19 cellular contexts compared by ENCODE assay signal in genomic region chr1:90970208-90970607, GRCh38.
"Had no signal": no experiment of that assay in that cellular context is flagged by ENCODE, and none has a peak within 500 bp of the region (broad histone marks: within the 10 kb centered on the region; RNA-seq: fewer than 3 reads in every experiment).

No MANE protein-coding gene starts in this region.

- H3K9me3 Mint-ChIP-seq: naive B cell; nephron; stimulated activated effector memory CD8-positive, alpha-beta T cell treated with anti-CD3 and anti-CD28 coated beads, Interleukin-12 subunit alpha, Interleukin-12 subunit beta, amount 100 ng/mL, for 72 hours; type B pancreatic cell had no signal

- H3K27me3 ChIP-seq: heart left ventricle, right lobe of liver, suprapubic skin, thyroid gland had no signal

- H2AFZ ChIP-seq: parathyroid adenoma had no signal

- H3K27ac Mint-ChIP-seq: nephron, type B pancreatic cell had no signal

- H3K27ac ChIP-seq: heart left ventricle, parathyroid adenoma, psoas muscle, right lobe of liver, suprapubic skin, thyroid gland had no signal

- H3K27me3 Mint-ChIP-seq: naive B cell, type B pancreatic cell had no signal

- H3K9me3 ChIP-seq: psoas muscle, right lobe of liver, suprapubic skin, thyroid gland had no signal

- H3K36me3 ChIP-seq: right lobe of liver, thyroid gland had no signal

- ATAC-seq: heart left ventricle; psoas muscle; right lobe of liver; stimulated activated effector memory CD8-positive, alpha-beta T cell treated with anti-CD3 and anti-CD28 coated beads, Interleukin-12 subunit alpha, Interleukin-12 subunit beta, amount 100 ng/mL, for 72 hours; stimulated activated naive CD8-positive, alpha-beta T cell treated with anti-CD3 and anti-CD28 coated beads, Interleukin-15, Interleukin-2, amounts not matched to agents 100 U/mL and 50 U/mL, for 24 hours had no signal

- H3K4me3 Mint-ChIP-seq: naive B cell; nephron; stimulated activated effector memory CD8-positive, alpha-beta T cell treated with anti-CD3 and anti-CD28 coated beads, Interleukin-12 subunit alpha, Interleukin-12 subunit beta, amount 100 ng/mL, for 72 hours; type B pancreatic cell had no signal

- H3K9ac ChIP-seq: parathyroid adenoma had no signal

- H3K4me1 ChIP-seq: parathyroid adenoma, right lobe of liver, suprapubic skin, thyroid gland had no signal

- H3K4me3 ChIP-seq: heart left ventricle, psoas muscle, right lobe of liver, suprapubic skin, thyroid gland had no signal

- DNase-seq: effector CD8-positive, alpha-beta T cell; foreskin melanocyte; heart left ventricle; hippocampal formation; kidney glomerular epithelial cell; mesendoderm; naive B cell; psoas muscle; retina; right lobe of liver; stimulated activated CD4-positive, alpha-beta T cell treated with anti-CD3 and anti-CD28 coated beads, Interleukin-4, amount 100 ng/mL, for 1 hour; stimulated activated CD8-positive, alpha-beta memory T cell treated with anti-CD3 and anti-CD28 coated beads, Interleukin-4, amount 100 ng/mL, for 48 hours; stimulated activated naive CD8-positive, alpha-beta T cell treated with anti-CD3 and anti-CD28 coated beads, Interleukin-15, Interleukin-2, amounts not matched to agents 100 U/mL and 50 U/mL, for 24 hours; thyroid gland had no signal
